8 cellular contexts compared by ENCODE assay signal in genomic region chr1:19882111-19883071, GRCh38. TPM values are rescaled to one million over a fixed set of nuclear protein-coding genes. Genes with fewer than 3 reads are reported as not detected.
A peak's percentile ranks its signal among the peaks of the same experiment; 100 is the strongest.
DNase-seq lines count a peak whose midpoint lies in the region; ATAC-seq and TF ChIP-seq lines count a peak whose summit lies in the region.

Gene OTUD3 (plus strand): TSS chr1:19882395. CDS start chr1:19882514, 119 bp downstream.

- TF ChIP-seq CTCF in LNCaP clone FGC (IDR thresholded peaks at IDR 0.05; ENCODE audit: control insufficient read depth, extremely low read depth, insufficient read depth) (peak; percentile 71), RWPE1 (conservative IDR thresholded peaks at IDR 0.05; ENCODE audit: low read depth) (peak; percentile 88)

- H3K27ac Mint-ChIP-seq in activated T-helper 2 cell treated with anti-CD3 and anti-CD28 coated beads, Interferon-gamma antibody, Interleukin-2, Interleukin-4, amounts not matched to agents 10 μg/mL and 5 μg/mL and 100 μg/mL, durations not matched to agents 14 hours and 24 hours and 36 hours, result peak within 1 kb of the TSS; percentile 60
- peak within 1 kb of the TSS; percentile 9 to 64 for H3K27ac Mint-ChIP-seq in natural killer cell treated with Interleukin-12 subunit alpha and Interleukin-12 subunit beta and Interleukin-15 and Interleukin-18, amount 100 ng/mL, for 72 hours

- peak; percentile 97 to 98 for ATAC-seq in natural killer cell treated with Interleukin-12 subunit alpha and Interleukin-12 subunit beta and Interleukin-15 and Interleukin-18, amount 100 ng/mL, for 72 hours
- ATAC-seq in stimulated activated naive CD8-positive, alpha-beta T cell treated with anti-CD3 and anti-CD28 coated beads, Interleukin-15, Interleukin-2, amounts not matched to agents 100 U/mL and 50 U/mL, for 24 hours, result peak; percentile 93

- POLR2A ChIA-PET in RWPE1 (lab: Yijun Ruan, JAX; ENCODE audit: low non-redundant PET), result interaction anchor here (0.6 to 0.7 kb wide), 4 partner anchors 44 to 645 kb away, joined by 3 to 6 read pairs (median 3); no protein-coding TSS in a partner anchor

- peak within 1 kb of the TSS; percentile 72 for H3K4me3 ChIP-seq in LNCaP clone FGC (ENCODE audit: low read depth, low read length)

- CTCF ChIA-PET in RWPE1 (lab: Yijun Ruan, JAX), result interaction anchor here (0.7 to 1.4 kb wide), 7 partner anchors 11 to 1516 kb away, joined by 3 to 5 read pairs (median 3); no protein-coding TSS in a partner anchor

- H3K27me3 Mint-ChIP-seq in activated T-helper 2 cell treated with anti-CD3 and anti-CD28 coated beads, Interferon-gamma antibody, Interleukin-2, Interleukin-4, amounts not matched to agents 10 μg/mL and 5 μg/mL and 100 μg/mL, durations not matched to agents 14 hours and 24 hours and 36 hours (ENCODE audit: low read depth), result peaks cover 5% of the 10 kb centered on the region
- H3K27me3 Mint-ChIP-seq in natural killer cell treated with Interleukin-12 subunit alpha and Interleukin-12 subunit beta and Interleukin-15 and Interleukin-18, amount 100 ng/mL, for 72 hours, result peaks cover 2 to 10% of the 10 kb centered on the region in 2 donors

- peaks cover 2% of the 10 kb centered on the region for H3K36me3 Mint-ChIP-seq in activated T-helper 2 cell treated with anti-CD3 and anti-CD28 coated beads, Interferon-gamma antibody, Interleukin-2, Interleukin-4, amounts not matched to agents 10 μg/mL and 5 μg/mL and 100 μg/mL, durations not matched to agents 14 hours and 24 hours and 36 hours (ENCODE audit: low read depth)
- no peaks in the 10 kb centered on the region for H3K36me3 Mint-ChIP-seq in natural killer cell treated with Interleukin-12 subunit alpha and Interleukin-12 subunit beta and Interleukin-15 and Interleukin-18, amount 100 ng/mL, for 72 hours

- DNase-seq in ELR (ENCODE audit: low read depth) (peak; percentile 97), H4 (ENCODE audit: low spot score) (peak; percentile 95), LNCaP clone FGC (ENCODE audit: low read depth) (peak; percentile 70), RWPE1 (ENCODE audit: low spot score) (peak; percentile 97), fibroblast of peridontal ligament (ENCODE audit: extremely low read depth) (peak; percentile 98)
- peak; percentile 95 for DNase-seq in activated T-helper 2 cell treated with anti-CD3 and anti-CD28 coated beads, Interferon-gamma antibody, Interleukin-2, Interleukin-4, amounts not matched to agents 10 μg/mL and 5 μg/mL and 100 μg/mL, durations not matched to agents 14 hours and 24 hours and 36 hours (ENCODE audit: low spot score)
- DNase-seq in natural killer cell treated with Interleukin-12 subunit alpha and Interleukin-12 subunit beta and Interleukin-15 and Interleukin-18, amount 100 ng/mL, for 72 hours (ENCODE audit: low spot score), result peak; percentile 97
- DNase-seq in stimulated activated naive CD8-positive, alpha-beta T cell treated with anti-CD3 and anti-CD28 coated beads, Interleukin-15, Interleukin-2, amounts not matched to agents 100 U/mL and 50 U/mL, for 24 hours, result peak; percentile 94

- H3K9me3 Mint-ChIP-seq in activated T-helper 2 cell treated with anti-CD3 and anti-CD28 coated beads, Interferon-gamma antibody, Interleukin-2, Interleukin-4, amounts not matched to agents 10 μg/mL and 5 μg/mL and 100 μg/mL, durations not matched to agents 14 hours and 24 hours and 36 hours, result no peaks in the 10 kb centered on the region
- no peaks in the 10 kb centered on the region for H3K9me3 Mint-ChIP-seq in natural killer cell treated with Interleukin-12 subunit alpha and Interleukin-12 subunit beta and Interleukin-15 and Interleukin-18, amount 100 ng/mL, for 72 hours

- H3K27ac ChIP-seq in RWPE1, result peak within 1 kb of the TSS; percentile 86

- peaks cover 27% of the 10 kb centered on the region for H3K4me1 Mint-ChIP-seq in activated T-helper 2 cell treated with anti-CD3 and anti-CD28 coated beads, Interferon-gamma antibody, Interleukin-2, Interleukin-4, amounts not matched to agents 10 μg/mL and 5 μg/mL and 100 μg/mL, durations not matched to agents 14 hours and 24 hours and 36 hours (ENCODE audit: low read depth)
- H3K4me1 Mint-ChIP-seq in natural killer cell treated with Interleukin-12 subunit alpha and Interleukin-12 subunit beta and Interleukin-15 and Interleukin-18, amount 100 ng/mL, for 72 hours (ENCODE audit: low read depth in 2 of 2), result peaks cover 29 to 33% of the 10 kb centered on the region in 2 donors

- intact Hi-C loops in activated T-helper 2 cell treated with anti-CD3 and anti-CD28 coated beads, Interferon-gamma antibody, Interleukin-2, Interleukin-4, amounts not matched to agents 10 μg/mL and 5 μg/mL and 100 μg/mL, durations not matched to agents 14 hours and 24 hours and 36 hours (cut with micrococcal nuclease), result no loop called here

- H3K4me3 Mint-ChIP-seq in activated T-helper 2 cell treated with anti-CD3 and anti-CD28 coated beads, Interferon-gamma antibody, Interleukin-2, Interleukin-4, amounts not matched to agents 10 μg/mL and 5 μg/mL and 100 μg/mL, durations not matched to agents 14 hours and 24 hours and 36 hours (ENCODE audit: low read depth), result peak within 1 kb of the TSS; percentile 83
- H3K4me3 Mint-ChIP-seq in natural killer cell treated with Interleukin-12 subunit alpha and Interleukin-12 subunit beta and Interleukin-15 and Interleukin-18, amount 100 ng/mL, for 72 hours, result peak within 1 kb of the TSS; percentile 97

RNA-seq across cellular contexts. Expression of gene OTUD3, which starts in this region (rescaled TPM):
- total RNA-seq in H4 (2014; rRNA removed; shearing (Covaris generic)), result 0.58 and 1.6 TPM in 2 replicates
- 10.0 and 12.6 TPM in 2 replicates for total RNA-seq in activated T-helper 2 cell treated with anti-CD3 and anti-CD28 coated beads, Interferon-gamma antibody, Interleukin-2, Interleukin-4, amounts not matched to agents 10 μg/mL and 5 μg/mL and 100 μg/mL, durations not matched to agents 14 hours and 24 hours and 36 hours
- 10 to 100 TPM; 11.6 to 27.4 TPM for total RNA-seq in natural killer cell treated with Interleukin-12 subunit alpha and Interleukin-12 subunit beta and Interleukin-15 and Interleukin-18, amount 100 ng/mL, for 72 hours

Comparison
In these comparisons a context has a peak if more than half of its experiments do, and no peak if none do; other contexts are left out.
1. Peak in every context shown above with its lines: DNase-seq, ATAC-seq, H3K4me3 ChIP-seq and H3K27ac ChIP-seq.